In the genomic region with DNA sequence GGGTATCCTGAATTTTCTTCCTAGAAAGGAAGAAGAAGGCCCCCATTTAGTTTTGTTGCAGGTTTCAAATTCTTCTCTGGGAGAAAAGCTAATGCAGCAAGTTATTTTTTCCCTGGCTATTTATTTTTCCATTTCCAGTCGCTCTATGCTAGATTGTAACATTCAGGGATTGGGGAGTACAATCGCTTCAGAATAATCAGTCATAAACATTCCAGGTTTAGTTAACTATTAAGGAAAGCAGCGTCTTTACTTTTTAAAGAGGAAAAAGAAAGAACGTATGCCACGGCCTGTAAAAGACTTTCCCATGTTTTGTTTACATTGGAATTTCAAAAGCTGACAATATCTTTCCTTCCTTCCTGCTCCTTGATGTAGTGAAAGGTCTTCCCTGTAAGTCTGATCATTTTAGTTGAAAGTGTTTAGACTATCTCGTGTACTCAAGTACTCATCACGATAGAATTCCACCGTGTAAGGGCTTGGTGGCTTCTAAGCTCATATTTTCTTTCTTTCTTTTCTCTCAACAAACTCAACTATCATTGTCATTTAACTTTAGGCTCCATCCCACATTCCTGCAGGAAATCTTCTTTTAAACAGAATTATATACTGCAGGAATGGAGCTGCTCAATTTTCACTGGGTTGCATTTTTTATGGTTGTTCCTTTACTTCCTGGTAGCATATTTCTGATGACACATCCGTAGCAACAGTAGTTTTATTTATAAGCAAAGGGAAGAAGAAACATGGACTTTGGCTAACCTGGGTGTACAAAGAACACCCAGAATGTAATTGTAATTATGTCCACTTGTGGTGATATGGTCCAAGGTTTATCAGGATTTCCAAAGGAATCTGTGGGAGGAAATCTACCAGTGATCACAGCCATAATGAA, we compare ENCODE assay signal across 9 cellular contexts.
A peak's percentile ranks its signal among the peaks of the same experiment; 100 is the strongest.
DNase-seq lines count a peak whose midpoint lies in the region; ATAC-seq lines count a peak whose summit lies in the region.
"Had no signal": no experiment of that assay in that cellular context is flagged by ENCODE, and none has a peak within 500 bp of the region (broad histone marks: within the 10 kb centered on the region; RNA-seq: fewer than 3 reads in every experiment).

No MANE protein-coding gene starts in this region.

- no peaks in the 10 kb centered on the region for H3K36me3 ChIP-seq in muscle layer of colon (ENCODE audit: insufficient read depth, low read length)

- no peaks in the 10 kb centered on the region for H3K27me3 Mint-ChIP-seq in activated T-cell treated with anti-CD3 and anti-CD28 coated beads, Interleukin-2, amount 50 U/mL, for 72 hours (ENCODE audit: low read depth)

- ATAC-seq in stimulated activated naive CD8-positive, alpha-beta T cell treated with anti-CD3 and anti-CD28 coated beads, Interleukin-15, Interleukin-2, amounts not matched to agents 100 U/mL and 50 U/mL, for 24 hours, result no peak
- ATAC-seq in activated T-cell treated with anti-CD3 and anti-CD28 coated beads, Interleukin-2, amount 50 U/mL, for 72 hours (replicated peaks in 1 of 2), result no peak

- H3K4me3 ChIP-seq in muscle layer of colon (ENCODE audit: low read depth in 1 of 2, low read length in 2 of 2), result peak overlapping the region in 1 of 2 donors; percentile 3

- H3K4me1 ChIP-seq in muscle layer of colon (ENCODE audit: insufficient read depth, low read length), result peaks cover 28% of the 10 kb centered on the region

- H3K9ac ChIP-seq in muscle layer of colon (ENCODE audit: low read length), result no peak overlapping the region

- H3K27me3 ChIP-seq in muscle layer of colon (ENCODE audit: control insufficient read depth in 1 of 2, insufficient read depth in 2 of 2, low read length in 2 of 2), result no peaks in the 10 kb centered on the region

- DNase-seq in AG08396 (ENCODE audit: low spot score) (peak; percentile 75), NCI-H226 (peak; percentile 68), epithelial cell of prostate (ENCODE audit: low read depth, low spot score) (peak; percentile 69), nucleus accumbens (lab: John Stamatoyannopoulos, UW) (no peak)
- DNase-seq in stimulated activated CD4-positive, alpha-beta T cell treated with anti-CD3 and anti-CD28 coated beads, Interleukin-2, amount 100 ng/mL, for 24 hours, result no peak
- DNase-seq in stimulated activated naive CD8-positive, alpha-beta T cell treated with anti-CD3 and anti-CD28 coated beads, Interleukin-15, Interleukin-2, amounts not matched to agents 100 U/mL and 50 U/mL, for 24 hours, result no peak
- no peak for DNase-seq in activated T-cell treated with anti-CD3 and anti-CD28 coated beads, Interleukin-2, amount 50 U/mL, for 72 hours
- DNase-seq: head of caudate nucleus had no signal

- H3K9me3 Mint-ChIP-seq in activated T-cell treated with anti-CD3 and anti-CD28 coated beads, Interleukin-2, amount 50 U/mL, for 72 hours, result peaks cover 5 to 14% of the 10 kb centered on the region in 2 donors

- peak overlapping the region; percentile 81 for H3K27ac ChIP-seq in epithelial cell of prostate
- H3K27ac ChIP-seq in muscle layer of colon (ENCODE audit: low read depth, low read length), result peak overlapping the region; percentile 77

- H3K4me3 Mint-ChIP-seq in activated T-cell treated with anti-CD3 and anti-CD28 coated beads, Interleukin-2, amount 50 U/mL, for 72 hours, result no peak overlapping the region

- H3K27ac Mint-ChIP-seq in activated T-cell treated with anti-CD3 and anti-CD28 coated beads, Interleukin-2, amount 50 U/mL, for 72 hours, result no peak overlapping the region

- peaks cover 0 to 3% of the 10 kb centered on the region in 2 donors for H3K36me3 Mint-ChIP-seq in activated T-cell treated with anti-CD3 and anti-CD28 coated beads, Interleukin-2, amount 50 U/mL, for 72 hours (ENCODE audit: insufficient read depth in 2 of 2)

- H3K9me3 ChIP-seq in muscle layer of colon (ENCODE audit: low read length), result no peaks in the 10 kb centered on the region

- no peaks in the 10 kb centered on the region for H3K4me1 Mint-ChIP-seq in activated T-cell treated with anti-CD3 and anti-CD28 coated beads, Interleukin-2, amount 50 U/mL, for 72 hours (ENCODE audit: low read depth)

Comparison
In these comparisons a context has a peak if more than half of its experiments do, and no peak if none do; other contexts are left out.
1. DNase-seq: peak in AG08396 (single experiment), NCI-H226 (single experiment) and epithelial cell of prostate (single experiment); none in stimulated activated CD4-positive, alpha-beta T cell treated with anti-CD3 and anti-CD28 coated beads, Interleukin-2, amount 100 ng/mL, for 24 hours (0 of 2), stimulated activated naive CD8-positive, alpha-beta T cell treated with anti-CD3 and anti-CD28 coated beads, Interleukin-15, Interleukin-2, amounts not matched to agents 100 U/mL and 50 U/mL, for 24 hours (single experiment), activated T-cell treated with anti-CD3 and anti-CD28 coated beads, Interleukin-2, amount 50 U/mL, for 72 hours (0 of 2) and nucleus accumbens (0 of 56).